In the genomic region with DNA sequence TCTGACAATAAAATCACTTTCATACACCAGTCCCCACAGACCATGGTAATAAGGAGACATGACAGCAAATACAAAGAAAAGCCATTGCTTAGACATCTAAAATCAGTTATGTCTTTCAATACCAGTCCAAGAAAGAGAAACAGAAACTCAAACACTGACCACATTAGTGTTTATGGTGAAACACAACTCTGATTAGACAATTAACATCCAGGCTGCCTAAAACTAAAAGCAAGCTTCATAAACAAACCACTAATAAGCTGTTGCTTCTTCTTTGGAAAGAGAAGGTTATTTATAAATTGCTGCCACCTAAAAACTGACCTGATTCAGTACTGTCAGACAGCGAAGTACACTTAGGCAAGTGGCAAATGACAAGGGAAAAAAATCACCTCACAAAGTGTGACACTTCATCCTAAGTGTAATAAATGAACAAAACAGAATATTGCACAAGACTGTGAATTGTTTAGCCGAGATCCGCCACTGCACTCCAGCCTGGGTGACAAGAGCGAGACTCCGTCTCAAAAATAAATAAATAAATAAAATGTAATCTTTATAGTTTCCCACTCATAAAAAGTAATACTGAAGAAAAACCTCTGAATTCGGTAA, we compare ENCODE assay signal across 9 cellular contexts.
A peak's percentile ranks its signal among the peaks of the same experiment; 100 is the strongest.
DNase-seq lines count a peak whose midpoint lies in the region; ATAC-seq and TF ChIP-seq lines count a peak whose summit lies in the region.
"Had no signal": no experiment of that assay in that cellular context is flagged by ENCODE, and none has a peak within 500 bp of the region (broad histone marks: within the 10 kb centered on the region; RNA-seq: fewer than 3 reads in every experiment).

No MANE protein-coding gene starts in this region.

- H3K4me3 ChIP-seq in AG10803 (ENCODE audit: low read length) (peak overlapping the region; percentile 30; the same call in 1 of the 2 replicates), WI38 (ENCODE audit: low read depth, low read length) (peak overlapping the region; percentile 27; the same call in 1 of the 2 replicates), testis (no peak overlapping the region)

- DNase-seq in AG10803 (ENCODE audit: low read depth) (no peak), COLO829 (ENCODE audit: low spot score) (no peak), NCI-H187 (lab: John Stamatoyannopoulos, UW) (no peak), testis (no peak), activated gamma-delta T cell (lab: John Stamatoyannopoulos, UW) (no peak)
- DNase-seq: kidney had no signal

- peak; percentile 77 for ATAC-seq in GM19372 (IDR thresholded peaks at IDR 0.05; ENCODE audit: low read depth, unreplicated experiment)
- peak; percentile 71 for ATAC-seq in HG02973 (IDR thresholded peaks at IDR 0.05; ENCODE audit: unreplicated experiment)

- H3K27ac ChIP-seq in testis, result no peak overlapping the region

- H3K27me3 ChIP-seq in testis, result no peaks in the 10 kb centered on the region

- TF ChIP-seq CTCF in AG10803 (conservative IDR thresholded peaks at IDR 0.05; ENCODE audit: low read length), result no peak
- TF ChIP-seq CTCF in WI38 (IDR thresholded peaks at IDR 0.05; ENCODE audit: low read depth, low read length), result no peak
- TF ChIP-seq CTCF in testis (IDR thresholded peaks at IDR 0.05), result no peak

- TF ChIP-seq POLR2A in testis (IDR thresholded peaks at IDR 0.05), result no peak

- no peaks in the 10 kb centered on the region for H3K36me3 ChIP-seq in testis (ENCODE audit: low read depth, missing control alignments)

- peaks cover 5% of the 10 kb centered on the region for H3K4me1 ChIP-seq in testis

- intact Hi-C loops in testis (cut with DNase I; ENCODE audit: low total_unique reads), result no loop called here

- no peaks in the 10 kb centered on the region for H3K9me3 ChIP-seq in testis

- 83 to 91% methylated on average over 6 of the region's 6 CpGs for WGBS in testis, 2 donors

Comparison
In these comparisons a context has a peak if more than half of its experiments do, and no peak if none do; other contexts are left out.
1. H3K4me3 ChIP-seq: peak in AG10803 (single experiment) and WI38 (single experiment); none in testis (0 of 2).